In genomic region chr6:113050010-113050893, GRCh38 we compare ENCODE assay signal across 16 cellular contexts.
A peak's percentile ranks its signal among the peaks of the same experiment; 100 is the strongest.
DNase-seq lines count a peak whose midpoint lies in the region; ATAC-seq and TF ChIP-seq lines count a peak whose summit lies in the region.
"Had no signal": no experiment of that assay in that cellular context is flagged by ENCODE, and none has a peak within 500 bp of the region (broad histone marks: within the 10 kb centered on the region; RNA-seq: fewer than 3 reads in every experiment).

No MANE protein-coding gene starts in this region.

- H3K4me1 Mint-ChIP-seq in activated CD4-positive, alpha-beta memory T cell treated with anti-CD3 and anti-CD28 coated beads, Interleukin-2, amount 10 ng/mL, durations not matched to agents 7 days and 5 days: no peaks in the 10 kb centered on the region
- H3K4me1 Mint-ChIP-seq: stimulated activated effector memory CD8-positive, alpha-beta T cell treated with anti-CD3 and anti-CD28 coated beads, Interleukin-12 subunit alpha, Interleukin-12 subunit beta, amount 100 ng/mL, for 72 hours had no signal

- CTCF ChIA-PET in activated CD4-positive, alpha-beta memory T cell treated with anti-CD3 and anti-CD28 coated beads, Interleukin-2, amount 10 ng/mL, durations not matched to agents 7 days and 5 days (lab: Charles Lee): no interaction called here

- POLR2A ChIA-PET in activated CD4-positive, alpha-beta memory T cell treated with anti-CD3 and anti-CD28 coated beads, Interleukin-2, amount 10 ng/mL, durations not matched to agents 7 days and 5 days (lab: Charles Lee): no interaction called here

- no peaks in the 10 kb centered on the region for H3K27me3 Mint-ChIP-seq in activated CD4-positive, alpha-beta memory T cell treated with anti-CD3 and anti-CD28 coated beads, Interleukin-2, amount 10 ng/mL, durations not matched to agents 7 days and 5 days

- no peaks in the 10 kb centered on the region for H3K36me3 ChIP-seq in brain microvascular endothelial cell (replicated peaks)
- H3K36me3 ChIP-seq: ascending aorta; BLaER1 treated with 17β-estradiol and CSF1 and Interleukin-3, amounts not matched to agents 10 nM and 100 nM; esophagus squamous epithelium; neutrophil had no signal

- no peak overlapping the region for H3K4me3 ChIP-seq in brain microvascular endothelial cell (ENCODE audit: low read depth, low read length)
- H3K4me3 ChIP-seq: ascending aorta; BLaER1 treated with 17β-estradiol and CSF1 and Interleukin-3, amounts not matched to agents 10 nM and 100 nM; esophagus squamous epithelium had no signal

- ATAC-seq in GM19351 (IDR thresholded peaks at IDR 0.05; ENCODE audit: unreplicated experiment) (no peak), GM21423 (IDR thresholded peaks at IDR 0.05; ENCODE audit: unreplicated experiment) (no peak)
- ATAC-seq: stimulated activated effector memory CD8-positive, alpha-beta T cell treated with anti-CD3 and anti-CD28 coated beads, Interleukin-12 subunit alpha, Interleukin-12 subunit beta, amount 100 ng/mL, for 72 hours had no signal

- no peaks in the 10 kb centered on the region for H3K36me3 Mint-ChIP-seq in activated CD4-positive, alpha-beta memory T cell treated with anti-CD3 and anti-CD28 coated beads, Interleukin-2, amount 10 ng/mL, durations not matched to agents 7 days and 5 days (ENCODE audit: low read depth)
- H3K36me3 Mint-ChIP-seq: stimulated activated effector memory CD8-positive, alpha-beta T cell treated with anti-CD3 and anti-CD28 coated beads, Interleukin-12 subunit alpha, Interleukin-12 subunit beta, amount 100 ng/mL, for 72 hours had no signal

- DNase-seq in DMS153 (lab: John Stamatoyannopoulos, UW) (peak; percentile 62), M059J (ENCODE audit: low read depth) (peak; percentile 79), brain microvascular endothelial cell (peak; percentile 51), left kidney (ENCODE audit: low read depth, low spot score) (peak; percentile 10)
- no peak for DNase-seq in activated CD4-positive, alpha-beta memory T cell treated with anti-CD3 and anti-CD28 coated beads, Interleukin-2, amount 10 ng/mL, durations not matched to agents 7 days and 5 days
- DNase-seq in activated naive CD4-positive, alpha-beta T cell treated with anti-CD3 and anti-CD28 coated beads, Interleukin-2, amount 50 U/mL, for 16 hours: no peak
- DNase-seq: esophagus squamous epithelium, KG1, NCI-H2171, RPMI8226 had no signal

- H3K9me3 Mint-ChIP-seq in activated CD4-positive, alpha-beta memory T cell treated with anti-CD3 and anti-CD28 coated beads, Interleukin-2, amount 10 ng/mL, durations not matched to agents 7 days and 5 days: no peaks in the 10 kb centered on the region

- in situ Hi-C loops in brain microvascular endothelial cell (cut with HindIII; ENCODE audit: low pct_ligation_motif_present, low sequenced_read_pairs): no loop called here

- no peak overlapping the region for H3K27ac Mint-ChIP-seq in activated CD4-positive, alpha-beta memory T cell treated with anti-CD3 and anti-CD28 coated beads, Interleukin-2, amount 10 ng/mL, durations not matched to agents 7 days and 5 days
- H3K27ac Mint-ChIP-seq: stimulated activated effector memory CD8-positive, alpha-beta T cell treated with anti-CD3 and anti-CD28 coated beads, Interleukin-12 subunit alpha, Interleukin-12 subunit beta, amount 100 ng/mL, for 72 hours had no signal

- H3K4me3 Mint-ChIP-seq in activated CD4-positive, alpha-beta memory T cell treated with anti-CD3 and anti-CD28 coated beads, Interleukin-2, amount 10 ng/mL, durations not matched to agents 7 days and 5 days: no peak overlapping the region
- H3K4me3 Mint-ChIP-seq: stimulated activated effector memory CD8-positive, alpha-beta T cell treated with anti-CD3 and anti-CD28 coated beads, Interleukin-12 subunit alpha, Interleukin-12 subunit beta, amount 100 ng/mL, for 72 hours had no signal

- no peak for TF ChIP-seq CTCF in brain microvascular endothelial cell (IDR thresholded peaks at IDR 0.05; ENCODE audit: low read depth, low read length, missing control alignments)

- H3K27me3 ChIP-seq in brain microvascular endothelial cell (replicated peaks): no peaks in the 10 kb centered on the region
- H3K27me3 ChIP-seq: ascending aorta; BLaER1 treated with 17β-estradiol and CSF1 and Interleukin-3, amounts not matched to agents 10 nM and 100 nM; esophagus squamous epithelium; neutrophil had no signal

- peak overlapping the region; percentile 29 for H3K27ac ChIP-seq in brain microvascular endothelial cell
- H3K27ac ChIP-seq: ascending aorta; BLaER1 treated with 17β-estradiol and CSF1 and Interleukin-3, amounts not matched to agents 10 nM and 100 nM; esophagus squamous epithelium; neutrophil had no signal

Comparison
In these comparisons a context has a peak if more than half of its experiments do, and no peak if none do; other contexts are left out.
1. DNase-seq: peak in DMS153 (single experiment), M059J (single experiment), brain microvascular endothelial cell (single experiment) and left kidney (single experiment); none in activated CD4-positive, alpha-beta memory T cell treated with anti-CD3 and anti-CD28 coated beads, Interleukin-2, amount 10 ng/mL, durations not matched to agents 7 days and 5 days (single experiment) and activated naive CD4-positive, alpha-beta T cell treated with anti-CD3 and anti-CD28 coated beads, Interleukin-2, amount 50 U/mL, for 16 hours (single experiment).